In the genomic region with DNA sequence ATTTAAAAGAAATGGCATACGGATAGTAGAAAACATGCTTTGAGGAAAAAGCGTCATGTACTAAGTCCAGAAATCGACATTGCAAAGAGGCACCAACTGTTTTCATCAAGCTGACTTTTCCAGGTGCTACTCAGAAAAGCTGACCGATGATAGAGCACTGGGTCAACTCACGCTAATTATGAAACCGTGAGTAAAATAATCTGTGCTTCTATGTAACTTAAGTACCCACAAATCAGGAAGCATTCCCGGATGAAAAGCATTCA, we compare ENCODE assay signal across 8 cellular contexts. TPM values are rescaled to one million over a fixed set of nuclear protein-coding genes. Genes with fewer than 3 reads are reported as not detected.
A peak's percentile ranks its signal among the peaks of the same experiment; 100 is the strongest.
DNase-seq lines count a peak whose midpoint lies in the region; ATAC-seq and TF ChIP-seq lines count a peak whose summit lies in the region.

No MANE protein-coding gene starts in this region.

- intact Hi-C loops in upper lobe of right lung (cut with DNase I) = no loop called here

- peak overlapping the region; percentile 95 for H3K4me3 ChIP-seq in BLaER1
- H3K4me3 ChIP-seq in astrocyte of the spinal cord (ENCODE audit: low read depth, low read length) = peak overlapping the region; percentile 93
- H3K4me3 ChIP-seq in liver (ENCODE audit: low read depth in 1 of 3, low read length in 3 of 3) = peak overlapping the region; percentile 69 to 96 (median 94)
- H3K4me3 ChIP-seq in upper lobe of right lung = peak overlapping the region; percentile 89

- TF ChIP-seq RAD21 in liver (IDR thresholded peaks at IDR 0.05) = no peak

- H3K27me3 ChIP-seq in BLaER1 (no peaks in the 10 kb centered on the region), liver (ENCODE audit: control insufficient read depth in 4 of 4, insufficient read depth in 4 of 4, low read length in 3 of 4) (no peaks in the 10 kb centered on the region), upper lobe of right lung (no peaks in the 10 kb centered on the region)

- H3K27ac ChIP-seq in BLaER1 (peak overlapping the region; percentile 93), liver (ENCODE audit: low read depth in 1 of 2, low read length in 2 of 2) (peak overlapping the region; percentile 85 to 89), upper lobe of right lung (peak overlapping the region; percentile 89)

- DNase-seq in astrocyte of the spinal cord (ENCODE audit: low read depth, low spot score) (no peak), upper lobe of right lung (no peak), NCI-H2196 treated with DMSO at 0.1 percent for 48 hours (lab: John Stamatoyannopoulos, UW; ENCODE audit: unreplicated experiment) (no peak), hypothalamus (lab: John Stamatoyannopoulos, UW) (no peak)

- ATAC-seq in GM19351 (IDR thresholded peaks at IDR 0.05; ENCODE audit: unreplicated experiment) (peak; percentile 32), HG03378 (IDR thresholded peaks at IDR 0.05; ENCODE audit: unreplicated experiment) (peak; percentile 30), upper lobe of right lung (no peak)

- H3K4me2 ChIP-seq in BLaER1 = peak overlapping the region; percentile 84

- TF ChIP-seq CTCF in astrocyte of the spinal cord (IDR thresholded peaks at IDR 0.05; ENCODE audit: low read depth, low read length) (no peak), liver (IDR thresholded peaks at IDR 0.05; ENCODE audit: low read depth, low read length, missing input control) (no peak), upper lobe of right lung (IDR thresholded peaks at IDR 0.05) (no peak)

- H3K9me3 ChIP-seq in BLaER1 = no peaks in the 10 kb centered on the region
- H3K9me3 ChIP-seq in liver (ENCODE audit: control insufficient read depth in 4 of 4, low read length in 3 of 4) = no peaks in the 10 kb centered on the region
- no peaks in the 10 kb centered on the region for H3K9me3 ChIP-seq in upper lobe of right lung

- H3K4me1 ChIP-seq in BLaER1 = peaks cover 15% of the 10 kb centered on the region
- H3K4me1 ChIP-seq in liver (ENCODE audit: control insufficient read depth in 4 of 4, insufficient read depth in 4 of 4, low read length in 3 of 4) = peaks cover 5 to 20% (median 12%) of the 10 kb centered on the region in 4 donors
- H3K4me1 ChIP-seq in upper lobe of right lung = peaks cover 22% of the 10 kb centered on the region

- H3K9ac ChIP-seq in BLaER1 (peak overlapping the region; percentile 95), liver (ENCODE audit: low read depth in 1 of 2, low read length in 2 of 2) (peak overlapping the region; percentile 88 to 92)

- H3K36me3 ChIP-seq in BLaER1 (peaks cover 9% of the 10 kb centered on the region), liver (ENCODE audit: control insufficient read depth in 4 of 4, insufficient read depth in 3 of 4, low read depth in 1 of 4, low read length in 3 of 4) (no peaks in the 10 kb centered on the region), upper lobe of right lung (no peaks in the 10 kb centered on the region)

- in situ Hi-C loops in astrocyte of the spinal cord (cut with HindIII; ENCODE audit: low sequenced_read_pairs) = no loop called here

- peaks cover 11% of the 10 kb centered on the region; the same call in 1 of the 2 replicates for H4K20me1 ChIP-seq in BLaER1

- under 1% methylated on average over 7 of the region's 7 CpGs for WGBS in liver

TF ChIP-seq in liver, 16 proteins besides CTCF, POLR2A, EP300 and RAD21:
- TF ChIP-seq TAF1 (conservative IDR thresholded peaks at IDR 0.05) = peak; percentile 61
- TF ChIP-seq, protein P1, sequence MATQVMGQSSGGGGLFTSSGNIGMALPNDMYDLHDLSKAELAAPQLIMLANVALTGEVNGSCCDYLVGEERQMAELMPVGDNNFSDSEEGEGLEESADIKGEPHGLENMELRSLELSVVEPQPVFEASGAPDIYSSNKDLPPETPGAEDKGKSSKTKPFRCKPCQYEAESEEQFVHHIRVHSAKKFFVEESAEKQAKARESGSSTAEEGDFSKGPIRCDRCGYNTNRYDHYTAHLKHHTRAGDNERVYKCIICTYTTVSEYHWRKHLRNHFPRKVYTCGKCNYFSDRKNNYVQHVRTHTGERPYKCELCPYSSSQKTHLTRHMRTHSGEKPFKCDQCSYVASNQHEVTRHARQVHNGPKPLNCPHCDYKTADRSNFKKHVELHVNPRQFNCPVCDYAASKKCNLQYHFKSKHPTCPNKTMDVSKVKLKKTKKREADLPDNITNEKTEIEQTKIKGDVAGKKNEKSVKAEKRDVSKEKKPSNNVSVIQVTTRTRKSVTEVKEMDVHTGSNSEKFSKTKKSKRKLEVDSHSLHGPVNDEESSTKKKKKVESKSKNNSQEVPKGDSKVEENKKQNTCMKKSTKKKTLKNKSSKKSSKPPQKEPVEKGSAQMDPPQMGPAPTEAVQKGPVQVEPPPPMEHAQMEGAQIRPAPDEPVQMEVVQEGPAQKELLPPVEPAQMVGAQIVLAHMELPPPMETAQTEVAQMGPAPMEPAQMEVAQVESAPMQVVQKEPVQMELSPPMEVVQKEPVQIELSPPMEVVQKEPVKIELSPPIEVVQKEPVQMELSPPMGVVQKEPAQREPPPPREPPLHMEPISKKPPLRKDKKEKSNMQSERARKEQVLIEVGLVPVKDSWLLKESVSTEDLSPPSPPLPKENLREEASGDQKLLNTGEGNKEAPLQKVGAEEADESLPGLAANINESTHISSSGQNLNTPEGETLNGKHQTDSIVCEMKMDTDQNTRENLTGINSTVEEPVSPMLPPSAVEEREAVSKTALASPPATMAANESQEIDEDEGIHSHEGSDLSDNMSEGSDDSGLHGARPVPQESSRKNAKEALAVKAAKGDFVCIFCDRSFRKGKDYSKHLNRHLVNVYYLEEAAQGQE (IDR thresholded peaks at IDR 0.05) = no peak

RNA-seq across cellular contexts. Expression of a gene that starts 0.4 kb away (rescaled TPM):
- total RNA-seq in liver (10 to 100 TPM; 13.4 to 15.0 TPM), upper lobe of right lung (18.2 TPM)
- polyA plus RNA-seq in liver = 1 to 10 TPM; 6.8 to 8.1 TPM

RNA-seq across cellular contexts. Expression of a gene that starts 45.3 kb away (rescaled TPM):
- total RNA-seq in liver (1 to 10 TPM; 1.1 to 2.2 TPM), upper lobe of right lung (3.0 TPM)
- polyA plus RNA-seq in liver = under 1 TPM; 0.27 to 0.28 TPM
